ENCODE assay signal across 1 cellular context in genomic region chr11:57456960-57457642, GRCh38.
TF ChIP-seq lines count a peak whose summit lies in the region.

No MANE protein-coding gene starts in this region.

TF ChIP-seq in HepG2, 621 proteins besides CTCF, POLR2A, EP300 and RAD21 (continued from another document and continues in another):
- TF ChIP-seq ZFP91 (CRISPR knock-in tag; IDR thresholded peaks at IDR 0.05; ENCODE audit: borderline replicate concordance) (peak; percentile 76), MYPOP (CRISPR knock-in tag; IDR thresholded peaks at IDR 0.05) (0 out of 2 replicates have a peak, but pooled peaks have one; percentile 41), PPARG (CRISPR knock-in tag; conservative IDR thresholded peaks at IDR 0.05) (no peak), HOMEZ (CRISPR knock-in tag; IDR thresholded peaks at IDR 0.05; ENCODE audit: low read depth) (0 out of 2 replicates have a peak, but pooled peaks have one; percentile 35), ZNF234 (CRISPR knock-in tag; conservative IDR thresholded peaks at IDR 0.05) (no peak), ZNF770 (CRISPR knock-in tag; IDR thresholded peaks at IDR 0.05) (peak; percentile 84), BRCA1 (CRISPR knock-in tag; IDR thresholded peaks at IDR 0.05) (no peak), GABPB1 (CRISPR knock-in tag; IDR thresholded peaks at IDR 0.05) (peak; percentile 42), POGZ (CRISPR knock-in tag; IDR thresholded peaks at IDR 0.05) (peak; percentile 33; the same call in 1 of the 2 replicates), LBX2 (CRISPR knock-in tag; IDR thresholded peaks at IDR 0.05; ENCODE audit: borderline replicate concordance) (no peak), ZNF496 (CRISPR knock-in tag; IDR thresholded peaks at IDR 0.05; ENCODE audit: insufficient replicate concordance) (no peak), ZGPAT (CRISPR knock-in tag; IDR thresholded peaks at IDR 0.05) (peak; percentile 54), SOX5 (CRISPR knock-in tag; IDR thresholded peaks at IDR 0.05; ENCODE audit: borderline replicate concordance) (peak; percentile 45; the same call in 1 of the 2 replicates), KLF6 (CRISPR knock-in tag; IDR thresholded peaks at IDR 0.05) (0 out of 2 replicates have a peak, but pooled peaks have one; percentile 36), SNAPC5 (CRISPR knock-in tag; IDR thresholded peaks at IDR 0.05; ENCODE audit: borderline replicate concordance) (no peak), ZNF501 (CRISPR knock-in tag; IDR thresholded peaks at IDR 0.05) (peak; percentile 72; the same call in 1 of the 2 replicates), SMAD1 (CRISPR knock-in tag; IDR thresholded peaks at IDR 0.05; ENCODE audit: borderline replicate concordance, low read depth) (0 out of 2 replicates have a peak, but pooled peaks have one; percentile 21), ZNF121 (CRISPR knock-in tag; IDR thresholded peaks at IDR 0.05) (0 out of 2 replicates have a peak, but pooled peaks have one; percentile 58), ZNF644 (CRISPR knock-in tag; IDR thresholded peaks at IDR 0.05; ENCODE audit: low read depth) (peak; percentile 78), ZNF574 (CRISPR knock-in tag; IDR thresholded peaks at IDR 0.05) (peak; percentile 84), ZSCAN31 (CRISPR knock-in tag; IDR thresholded peaks at IDR 0.05; ENCODE audit: low read depth) (no peak), MTF2 (CRISPR knock-in tag; IDR thresholded peaks at IDR 0.05; ENCODE audit: borderline replicate concordance) (no peak), ZBED4 (CRISPR knock-in tag; IDR thresholded peaks at IDR 0.05; ENCODE audit: borderline replicate concordance) (peak; percentile 92; the same call in 1 of the 2 replicates), TFE3 (CRISPR knock-in tag; IDR thresholded peaks at IDR 0.05) (0 out of 2 replicates have a peak, but pooled peaks have one; percentile 13), ZNF558 (CRISPR knock-in tag; IDR thresholded peaks at IDR 0.05; ENCODE audit: borderline replicate concordance) (no peak), ARNT2 (CRISPR knock-in tag; IDR thresholded peaks at IDR 0.05; ENCODE audit: low read depth) (0 out of 2 replicates have a peak, but pooled peaks have one; percentile 28)
